Comparison of ENCODE assay signal across 8 cellular contexts in the genomic region with DNA sequence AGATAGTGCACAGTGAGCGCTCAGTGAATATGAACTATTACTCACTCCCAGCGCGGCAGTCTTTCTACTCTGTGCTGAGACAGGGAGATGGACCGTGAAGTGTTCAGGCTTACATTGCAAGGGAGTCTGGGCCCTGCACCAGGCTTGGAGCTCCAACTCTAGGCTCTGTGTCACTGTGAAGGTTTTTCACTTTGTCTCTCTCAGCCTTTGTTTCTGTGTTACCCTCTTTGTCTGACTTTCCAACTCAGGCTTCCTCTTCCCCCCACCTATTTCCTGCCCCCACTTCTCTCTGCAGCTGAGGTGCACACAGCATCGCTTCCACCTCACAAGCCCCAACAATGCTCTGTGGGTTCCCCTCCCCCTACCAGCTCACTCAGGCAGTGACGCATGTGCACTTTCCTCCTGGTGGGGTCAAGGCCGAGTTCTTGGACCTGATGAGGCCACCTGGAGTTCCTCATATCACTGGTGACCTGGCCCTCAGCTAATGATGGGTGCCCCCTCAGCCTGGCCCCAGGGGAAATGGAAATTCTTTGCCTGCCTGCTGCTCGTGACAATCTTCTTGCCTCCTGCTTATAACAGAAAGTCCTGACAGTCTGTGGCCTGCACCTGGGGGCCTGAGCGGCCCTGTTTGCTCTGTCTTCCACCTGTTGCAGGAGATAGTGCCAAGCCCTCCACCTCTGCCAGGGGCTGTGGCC. TPM values are rescaled to one million over a fixed set of nuclear protein-coding genes. Genes with fewer than 3 reads are reported as not detected.
A peak's percentile ranks its signal among the peaks of the same experiment; 100 is the strongest.
DNase-seq lines count a peak whose midpoint lies in the region; ATAC-seq and TF ChIP-seq lines count a peak whose summit lies in the region.

No MANE protein-coding gene starts in this region.

- no peak for TF ChIP-seq CTCF in CD4-positive, alpha-beta T cell (IDR thresholded peaks at IDR 0.05)
- TF ChIP-seq CTCF in left ventricle myocardium inferior (IDR thresholded peaks at IDR 0.05; ENCODE audit: borderline replicate concordance), result no peak

- H3K9me3 ChIP-seq in CD4-positive, alpha-beta T cell (ENCODE audit: control insufficient read depth, low read length), result no peaks in the 10 kb centered on the region
- H3K9me3 ChIP-seq in KOPT-K1 (ENCODE audit: insufficient read depth, low read length, poor library complexity, severe bottlenecking), result no peaks in the 10 kb centered on the region
- H3K9me3 ChIP-seq in left ventricle myocardium inferior (replicated peaks), result no peaks in the 10 kb centered on the region

- no peaks in the 10 kb centered on the region for H3K27me3 ChIP-seq in CD4-positive, alpha-beta T cell (ENCODE audit: control insufficient read depth, insufficient read depth, low read length)
- H3K27me3 ChIP-seq in left ventricle myocardium inferior (ENCODE audit: low read depth), result no peaks in the 10 kb centered on the region

- H3K27me3 Mint-ChIP-seq in CD4-positive, alpha-beta T cell, result no peaks in the 10 kb centered on the region

- peaks cover 78% of the 10 kb centered on the region for H3K4me1 ChIP-seq in left ventricle myocardium inferior

- H3K36me3 ChIP-seq in KOPT-K1 (ENCODE audit: insufficient read depth, low read length) (no peaks in the 10 kb centered on the region), left ventricle myocardium inferior (no peaks in the 10 kb centered on the region)

- peaks cover 71% of the 10 kb centered on the region for H3K4me1 Mint-ChIP-seq in CD4-positive, alpha-beta T cell (ENCODE audit: low read depth)

- POLR2A ChIA-PET in CD4-positive, alpha-beta T cell (lab: Charles Lee), result interaction anchor here (0.8 to 21.2 kb wide), 24 partner anchors 10 to 605 kb away, joined by 3 to 543 read pairs (median 12); partner anchors contain the start of genes BSDC1, CCDC28B, EIF3I and HDAC1

- peak overlapping the region; percentile 94 for H3K27ac ChIP-seq in CD4-positive, alpha-beta T cell (ENCODE audit: low read depth, low read length)
- H3K27ac ChIP-seq in KOPT-K1 (ENCODE audit: low read depth, low read length, poor library complexity, severe bottlenecking) (peak overlapping the region; percentile 94), left ventricle myocardium inferior (replicated peaks) (peak overlapping the region; percentile 88)

- intact Hi-C loops in CD4-positive, alpha-beta T cell (cut with DNase I, micrococcal nuclease), result loop anchor here (1.0 to 5.0 kb wide), 8 partner anchors 10 to 122 kb away; partner anchors contain the start of genes CCDC28B (in 1 of the 2), EIF3I (in 1 of the 2) and TMEM234 (in 1 of the 2)
- intact Hi-C loops in left ventricle myocardium inferior (cut with micrococcal nuclease), result no loop called here

- peak; percentile 77 for ATAC-seq in CD4-positive, alpha-beta T cell (ENCODE audit: poor library complexity)
- ATAC-seq in GM21447 (IDR thresholded peaks at IDR 0.05; ENCODE audit: unreplicated experiment), result peak; percentile 60

- peak overlapping the region; percentile 98 for H3K4me3 Mint-ChIP-seq in CD4-positive, alpha-beta T cell

- H3K4me3 ChIP-seq in left ventricle myocardium inferior, result no peak overlapping the region

- CTCF ChIA-PET in CD4-positive, alpha-beta T cell (lab: Charles Lee), result interaction anchor here (0.6 to 4.5 kb wide), 7 partner anchors 10 to 86 kb away, joined by 3 to 48 read pairs (median 4); partner anchors contain the start of gene MARCKSL1

- peak overlapping the region; percentile 99 for H3K27ac Mint-ChIP-seq in CD4-positive, alpha-beta T cell

- DNase-seq in CD4-positive, alpha-beta T cell, result peak; percentile 65 to 90 (median 76)
- peak; percentile 79 for DNase-seq in activated CD8-positive, alpha-beta memory T cell treated with anti-CD3 and anti-CD28 coated beads, Interleukin-2, amount 50 U/mL, for 4 hours
- DNase-seq in left ventricle myocardium inferior (peak; percentile 31), SHP77 treated with DMSO at 0.1 percent for 48 hours (lab: John Stamatoyannopoulos, UW) (no peak), GOT3 (lab: John Stamatoyannopoulos, UW) (no peak)
- peak; percentile 71 for DNase-seq in stimulated activated CD4-positive, alpha-beta T cell treated with anti-CD3 and anti-CD28 coated beads, Interleukin-4, amount 100 ng/mL, for 1 hour

- peaks cover 35% of the 10 kb centered on the region for H3K36me3 Mint-ChIP-seq in CD4-positive, alpha-beta T cell (ENCODE audit: low read depth)

- H3K9me3 Mint-ChIP-seq in CD4-positive, alpha-beta T cell, result no peaks in the 10 kb centered on the region

RNA-seq across cellular contexts. Expression of gene LCK, which starts 1.1 kb away (rescaled TPM):
- 100 to 1,000 TPM; 187 to 188 TPM for total RNA-seq in CD4-positive, alpha-beta T cell
- 0.63 TPM for total RNA-seq in left ventricle myocardium inferior

RNA-seq across cellular contexts. Expression of gene FAM167B, which starts 3.0 kb away (rescaled TPM):
- total RNA-seq in CD4-positive, alpha-beta T cell, result under 1 TPM; 0.38 to 0.45 TPM
- 7.9 TPM for total RNA-seq in left ventricle myocardium inferior

RNA-seq across cellular contexts. Expression of gene EIF3I, which starts 27.8 kb away (rescaled TPM):
- total RNA-seq in CD4-positive, alpha-beta T cell, result 100 to 1,000 TPM; 103 to 110 TPM
- 91.1 TPM for total RNA-seq in left ventricle myocardium inferior

RNA-seq across cellular contexts. Expression of gene TMEM234, which starts 27.8 kb away (rescaled TPM):
- total RNA-seq in CD4-positive, alpha-beta T cell, result 10 to 100 TPM; 11.5 to 12.8 TPM
- total RNA-seq in left ventricle myocardium inferior, result 10.9 TPM

RNA-seq across cellular contexts. Expression of gene DCDC2B, which starts 41.1 kb away (rescaled TPM):
- under 1 TPM in 1 of 2 experiments, not detected in 1; 0.14 TPM for total RNA-seq in CD4-positive, alpha-beta T cell
- total RNA-seq in left ventricle myocardium inferior, result not detected

Comparison
In these comparisons a context has a peak if more than half of its experiments do, and no peak if none do; other contexts are left out.
1. DNase-seq: peak in CD4-positive, alpha-beta T cell (10 of 10), activated CD8-positive, alpha-beta memory T cell treated with anti-CD3 and anti-CD28 coated beads, Interleukin-2, amount 50 U/mL, for 4 hours (single experiment), left ventricle myocardium inferior (single experiment) and stimulated activated CD4-positive, alpha-beta T cell treated with anti-CD3 and anti-CD28 coated beads, Interleukin-4, amount 100 ng/mL, for 1 hour (single experiment); none in SHP77 treated with DMSO at 0.1 percent for 48 hours (single experiment) and GOT3 (single experiment).
2. RNA of gene LCK, which starts 1.1 kb away (total RNA-seq): 187 to 188 TPM in CD4-positive, alpha-beta T cell; 0.63 TPM in left ventricle myocardium inferior (single experiment); every median in the first group is over 100 times any median in the second.
3. Peak in every context shown above with its lines, with median percentiles within 50 percentile points of each other: H3K27ac ChIP-seq.